ENCODE assay signal across 21 cellular contexts in genomic region chr2:42880738-42881525, GRCh38.
DNase-seq lines count a peak whose midpoint lies in the region; ATAC-seq and TF ChIP-seq lines count a peak whose summit lies in the region.
"Had no signal": no experiment of that assay in that cellular context is flagged by ENCODE, and none has a peak within 500 bp of the region (broad histone marks: within the 10 kb centered on the region; RNA-seq: fewer than 3 reads in every experiment).

No MANE protein-coding gene starts in this region.

- TF ChIP-seq CTCF in upper lobe of left lung (IDR thresholded peaks at IDR 0.05), result no peak

- H3K4me3 ChIP-seq in muscle layer of duodenum (ENCODE audit: low read depth in 1 of 2, low read length in 2 of 2) (no peak overlapping the region), upper lobe of left lung (no peak overlapping the region)
- H3K4me3 ChIP-seq: GM12878 had no signal

- WGBS in upper lobe of left lung, 2 donors, result 69% methylated on average over 4 to 7 of the region's 7 CpGs

- H3K9me3 ChIP-seq in muscle layer of duodenum (ENCODE audit: control insufficient read depth in 1 of 2, low read length in 2 of 2) (no peaks in the 10 kb centered on the region), upper lobe of left lung (no peaks in the 10 kb centered on the region)
- H3K9me3 ChIP-seq: BE2C had no signal

- no peak for ATAC-seq in upper lobe of left lung (ENCODE audit: low FRiP score in 2 of 2)
- no peak for ATAC-seq in HG02970 (IDR thresholded peaks at IDR 0.05; ENCODE audit: low FRiP score, unreplicated experiment)
- ATAC-seq: activated CD8-positive, alpha-beta T cell treated with anti-CD3 and anti-CD28 coated beads, Interleukin-2, amount 10 ng/mL, durations not matched to agents 7 days and 5 days; GM12878 had no signal

- H3K4me1 ChIP-seq in muscle layer of duodenum (ENCODE audit: control insufficient read depth in 1 of 2, insufficient read depth in 2 of 2, low read length in 2 of 2), result peaks cover 0 to 13% of the 10 kb centered on the region in 2 donors
- peaks cover 29 to 41% (median 37%) of the 10 kb centered on the region in 4 donors for H3K4me1 ChIP-seq in upper lobe of left lung

- no peak for TF ChIP-seq POLR2A in upper lobe of left lung (IDR thresholded peaks at IDR 0.05)

- no peak for TF ChIP-seq EP300 in upper lobe of left lung (IDR thresholded peaks at IDR 0.05)

- H3K27ac ChIP-seq in epithelial cell of prostate (peak overlapping the region; percentile 71), muscle layer of duodenum (ENCODE audit: low read length) (peak overlapping the region; percentile 16), upper lobe of left lung (peak overlapping the region; percentile 32 to 82 (median 56))

- DNase-seq in activated CD8-positive, alpha-beta memory T cell treated with anti-CD3 and anti-CD28 coated beads for 24 hours, result peak; percentile 42
- DNase-seq in activated CD8-positive, alpha-beta memory T cell treated with anti-CD3 and anti-CD28 coated beads, Interleukin-2, amount 50 U/mL, for 4 hours, result no peak
- DNase-seq in epithelial cell of prostate (ENCODE audit: low read depth, low spot score) (no peak), upper lobe of left lung (no peak), NCI-H2107 treated with DMSO at 0.1 percent for 48 hours (lab: John Stamatoyannopoulos, UW; ENCODE audit: unreplicated experiment) (no peak)
- DNase-seq in effector CD8-positive, alpha-beta T cell (lab: John Stamatoyannopoulos, UW), result no peak
- DNase-seq: 8988T; activated CD8-positive, alpha-beta T cell treated with anti-CD3 and anti-CD28 coated beads, Interleukin-2, amount 10 ng/mL, durations not matched to agents 7 days and 5 days; activated effector memory CD4-positive, alpha-beta T cell treated with anti-CD3 and anti-CD28 coated beads, Interleukin-2, amount 50 U/mL, for 16 hours; amygdala; BE2C; cerebellar nuclear complex; GDM1; mesendoderm; NCI-H2029; NCI-H510A; substantia nigra; T-helper 1 cell had no signal

- no peaks in the 10 kb centered on the region for H3K36me3 ChIP-seq in muscle layer of duodenum (ENCODE audit: control insufficient read depth in 1 of 2, insufficient read depth in 2 of 2, low read length in 2 of 2)
- H3K36me3 ChIP-seq in upper lobe of left lung, result no peaks in the 10 kb centered on the region
- H3K36me3 ChIP-seq: BE2C had no signal

- no peaks in the 10 kb centered on the region for H3K27me3 ChIP-seq in muscle layer of duodenum (ENCODE audit: low read depth, low read length)
- no peaks in the 10 kb centered on the region for H3K27me3 ChIP-seq in upper lobe of left lung
- H3K27me3 ChIP-seq: BE2C had no signal

Comparison
In these comparisons a context has a peak if more than half of its experiments do, and no peak if none do; other contexts are left out.
1. H3K27ac ChIP-seq: peak in every context shown above with its lines; median percentile 71 in epithelial cell of prostate; 56 in upper lobe of left lung; 16 in muscle layer of duodenum.